In genomic region chr16:68306633-68307032, GRCh38 we compare ENCODE assay signal across 31 cellular contexts.
"Had no signal": no experiment of that assay in that cellular context is flagged by ENCODE, and none has a peak within 500 bp of the region (broad histone marks: within the 10 kb centered on the region; RNA-seq: fewer than 3 reads in every experiment).

No MANE protein-coding gene starts in this region.

- ATAC-seq: esophagus mucosa; left cardiac atrium; left ventricle myocardium superior; pancreas; stimulated activated memory B cell treated with anti-CD40 and anti-IgM and Interleukin-4, amounts not matched to agents 10 μg/mL and 1 μg/mL and 100 μg/mL, for 72 hours; upper lobe of right lung had no signal

- H3K4me2 ChIP-seq: smooth muscle cell had no signal

- H3K4me3 Mint-ChIP-seq: activated CD4-positive, alpha-beta T cell treated with anti-CD3 and anti-CD28 coated beads, Interleukin-2, amount 10 ng/mL, durations not matched to agents 24 days and 14 days; activated naive CD8-positive, alpha-beta T cell treated with anti-CD3 and anti-CD28 coated beads, Interleukin-2, amount 10 ng/mL, durations not matched to agents 7 days and 5 days; stimulated activated memory B cell treated with anti-CD40 and anti-IgM and Interleukin-4, amounts not matched to agents 10 μg/mL and 1 μg/mL and 100 μg/mL, for 72 hours; T-helper 1 cell treated with Interleukin-12 subunit alpha and Interleukin-12 subunit beta and Interleukin-4 antibody, amounts not matched to agents 30 μg/mL and 1 μg/mL, for 36 hours had no signal

- H3K4me3 ChIP-seq: pancreas, prostate gland, smooth muscle cell, suprapubic skin, tibial artery, upper lobe of right lung had no signal

- FAIRE-seq: astrocyte, keratinocyte, pancreas had no signal

- H3K27me3 Mint-ChIP-seq: activated CD4-positive, alpha-beta T cell treated with anti-CD3 and anti-CD28 coated beads, Interleukin-2, amount 10 ng/mL, durations not matched to agents 24 days and 14 days; activated naive CD8-positive, alpha-beta T cell treated with anti-CD3 and anti-CD28 coated beads, Interleukin-2, amount 10 ng/mL, durations not matched to agents 7 days and 5 days; stimulated activated memory B cell treated with anti-CD40 and anti-IgM and Interleukin-4, amounts not matched to agents 10 μg/mL and 1 μg/mL and 100 μg/mL, for 72 hours had no signal

- H3K27me3 ChIP-seq: brain microvascular endothelial cell, pancreas, suprapubic skin, tibial artery, upper lobe of right lung had no signal

- DNase-seq: activated CD4-positive, alpha-beta T cell treated with anti-CD3 and anti-CD28 coated beads, Interleukin-2, amount 10 ng/mL, durations not matched to agents 24 days and 14 days; activated CD4-positive, CD25-positive, alpha-beta regulatory T cell treated with anti-CD3 and anti-CD28 coated beads, Interleukin-2, amount 50 U/mL, for 72 hours; activated naive CD8-positive, alpha-beta T cell treated with anti-CD3 and anti-CD28 coated beads, Interleukin-2, amount 10 ng/mL, durations not matched to agents 7 days and 5 days; activated T-cell treated with anti-CD3 and anti-CD28 coated beads for 4 hours; amniotic stem cell; brain microvascular endothelial cell; cortex of kidney; foreskin fibroblast; head of caudate nucleus; hippocampal formation; left cardiac atrium; left ventricle myocardium superior; pancreas; retina; stimulated activated CD4-positive, alpha-beta T cell treated with anti-CD3 and anti-CD28 coated beads, Interleukin-1b, Interleukin-23, amount 100 ng/mL, for 48 hours; stimulated activated CD4-positive, alpha-beta T cell treated with anti-CD3 and anti-CD28 coated beads, Interleukin-4, amount 100 ng/mL, for 4 hours; stimulated activated CD8-positive, alpha-beta memory T cell treated with anti-CD3 and anti-CD28 coated beads, Interleukin-4, amount 100 ng/mL, for 48 hours; SW 1271; T-helper 9 cell; tibial artery; WERI-Rb-1 had no signal

- H3K9me3 Mint-ChIP-seq: activated CD4-positive, alpha-beta T cell treated with anti-CD3 and anti-CD28 coated beads, Interleukin-2, amount 10 ng/mL, durations not matched to agents 24 days and 14 days; activated naive CD8-positive, alpha-beta T cell treated with anti-CD3 and anti-CD28 coated beads, Interleukin-2, amount 10 ng/mL, durations not matched to agents 7 days and 5 days; activated T-helper 2 cell treated with anti-CD3 and anti-CD28 coated beads, Interferon-gamma antibody, Interleukin-2, Interleukin-4, amounts not matched to agents 10 μg/mL and 5 μg/mL and 100 μg/mL, durations not matched to agents 14 hours and 24 hours and 36 hours; stimulated activated memory B cell treated with anti-CD40 and anti-IgM and Interleukin-4, amounts not matched to agents 10 μg/mL and 1 μg/mL and 100 μg/mL, for 72 hours; T-helper 1 cell treated with Interleukin-12 subunit alpha and Interleukin-12 subunit beta and Interleukin-4 antibody, amounts not matched to agents 30 μg/mL and 1 μg/mL, for 36 hours had no signal

- H3K27ac Mint-ChIP-seq: activated CD4-positive, alpha-beta T cell treated with anti-CD3 and anti-CD28 coated beads, Interleukin-2, amount 10 ng/mL, durations not matched to agents 24 days and 14 days; activated naive CD8-positive, alpha-beta T cell treated with anti-CD3 and anti-CD28 coated beads, Interleukin-2, amount 10 ng/mL, durations not matched to agents 7 days and 5 days; activated T-helper 2 cell treated with anti-CD3 and anti-CD28 coated beads, Interferon-gamma antibody, Interleukin-2, Interleukin-4, amounts not matched to agents 10 μg/mL and 5 μg/mL and 100 μg/mL, durations not matched to agents 14 hours and 24 hours and 36 hours; stimulated activated memory B cell treated with anti-CD40 and anti-IgM and Interleukin-4, amounts not matched to agents 10 μg/mL and 1 μg/mL and 100 μg/mL, for 72 hours; T-helper 1 cell treated with Interleukin-12 subunit alpha and Interleukin-12 subunit beta and Interleukin-4 antibody, amounts not matched to agents 30 μg/mL and 1 μg/mL, for 36 hours had no signal

- H3K9me3 ChIP-seq: pancreas, prostate gland, suprapubic skin, tibial artery, upper lobe of right lung had no signal

- H3K27ac ChIP-seq: brain microvascular endothelial cell, pancreas, prostate gland, suprapubic skin, tibial artery, upper lobe of right lung, WERI-Rb-1 had no signal
